ENCODE assay signal across 1 cellular context in the genomic region with DNA sequence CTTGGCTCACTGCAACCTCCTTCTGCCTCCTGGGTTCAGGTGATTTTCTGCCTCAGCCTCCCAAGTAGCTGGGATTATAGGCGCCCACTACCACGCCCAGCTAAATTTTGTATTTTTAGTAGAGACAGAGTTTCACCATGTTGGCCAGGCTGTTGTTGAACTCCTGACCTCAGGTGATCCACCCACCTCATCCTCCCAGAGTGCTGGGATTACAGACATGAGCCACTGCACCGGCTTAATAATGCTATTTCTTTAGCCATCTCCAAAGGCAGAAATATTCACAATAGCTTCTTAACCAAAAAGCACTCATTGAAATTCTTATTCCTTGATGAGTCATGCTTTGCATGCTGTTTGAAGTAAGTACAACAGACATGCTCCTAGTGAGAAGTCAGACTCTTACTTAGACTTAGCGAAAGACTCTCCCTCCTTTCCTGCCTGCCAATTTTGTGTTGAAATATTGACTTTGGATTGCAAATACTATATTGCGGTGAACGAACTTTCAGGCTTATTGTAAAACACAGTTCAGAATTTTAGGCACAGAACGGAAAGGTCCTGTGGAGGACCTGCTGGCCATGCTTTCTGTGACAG.
TF ChIP-seq lines count a peak whose summit lies in the region.

No MANE protein-coding gene starts in this region.

TF ChIP-seq in HepG2, 621 proteins besides CTCF, POLR2A, EP300 and RAD21 (continued from another document and continues in another):
- TF ChIP-seq MBNL3 (CRISPR knock-in tag; conservative IDR thresholded peaks at IDR 0.05) = no peak
- 0 out of 2 replicates have a peak, but pooled peaks have one; percentile 46 for TF ChIP-seq TGIF2 (CRISPR knock-in tag; IDR thresholded peaks at IDR 0.05)
- no peak for TF ChIP-seq PCBP2 (optimal IDR thresholded peaks at IDR 0.05; ENCODE audit: low read depth, low read length, poor library complexity, severe bottlenecking)
- TF ChIP-seq HHEX (CRISPR knock-in tag; IDR thresholded peaks at IDR 0.05) = no peak
- no peak for TF ChIP-seq SUZ12 (IDR thresholded peaks at IDR 0.05; ENCODE audit: low read depth, low read length)
- TF ChIP-seq ATRX (CRISPR knock-in tag; IDR thresholded peaks at IDR 0.05; ENCODE audit: borderline replicate concordance) = no peak
- TF ChIP-seq, protein P1, sequence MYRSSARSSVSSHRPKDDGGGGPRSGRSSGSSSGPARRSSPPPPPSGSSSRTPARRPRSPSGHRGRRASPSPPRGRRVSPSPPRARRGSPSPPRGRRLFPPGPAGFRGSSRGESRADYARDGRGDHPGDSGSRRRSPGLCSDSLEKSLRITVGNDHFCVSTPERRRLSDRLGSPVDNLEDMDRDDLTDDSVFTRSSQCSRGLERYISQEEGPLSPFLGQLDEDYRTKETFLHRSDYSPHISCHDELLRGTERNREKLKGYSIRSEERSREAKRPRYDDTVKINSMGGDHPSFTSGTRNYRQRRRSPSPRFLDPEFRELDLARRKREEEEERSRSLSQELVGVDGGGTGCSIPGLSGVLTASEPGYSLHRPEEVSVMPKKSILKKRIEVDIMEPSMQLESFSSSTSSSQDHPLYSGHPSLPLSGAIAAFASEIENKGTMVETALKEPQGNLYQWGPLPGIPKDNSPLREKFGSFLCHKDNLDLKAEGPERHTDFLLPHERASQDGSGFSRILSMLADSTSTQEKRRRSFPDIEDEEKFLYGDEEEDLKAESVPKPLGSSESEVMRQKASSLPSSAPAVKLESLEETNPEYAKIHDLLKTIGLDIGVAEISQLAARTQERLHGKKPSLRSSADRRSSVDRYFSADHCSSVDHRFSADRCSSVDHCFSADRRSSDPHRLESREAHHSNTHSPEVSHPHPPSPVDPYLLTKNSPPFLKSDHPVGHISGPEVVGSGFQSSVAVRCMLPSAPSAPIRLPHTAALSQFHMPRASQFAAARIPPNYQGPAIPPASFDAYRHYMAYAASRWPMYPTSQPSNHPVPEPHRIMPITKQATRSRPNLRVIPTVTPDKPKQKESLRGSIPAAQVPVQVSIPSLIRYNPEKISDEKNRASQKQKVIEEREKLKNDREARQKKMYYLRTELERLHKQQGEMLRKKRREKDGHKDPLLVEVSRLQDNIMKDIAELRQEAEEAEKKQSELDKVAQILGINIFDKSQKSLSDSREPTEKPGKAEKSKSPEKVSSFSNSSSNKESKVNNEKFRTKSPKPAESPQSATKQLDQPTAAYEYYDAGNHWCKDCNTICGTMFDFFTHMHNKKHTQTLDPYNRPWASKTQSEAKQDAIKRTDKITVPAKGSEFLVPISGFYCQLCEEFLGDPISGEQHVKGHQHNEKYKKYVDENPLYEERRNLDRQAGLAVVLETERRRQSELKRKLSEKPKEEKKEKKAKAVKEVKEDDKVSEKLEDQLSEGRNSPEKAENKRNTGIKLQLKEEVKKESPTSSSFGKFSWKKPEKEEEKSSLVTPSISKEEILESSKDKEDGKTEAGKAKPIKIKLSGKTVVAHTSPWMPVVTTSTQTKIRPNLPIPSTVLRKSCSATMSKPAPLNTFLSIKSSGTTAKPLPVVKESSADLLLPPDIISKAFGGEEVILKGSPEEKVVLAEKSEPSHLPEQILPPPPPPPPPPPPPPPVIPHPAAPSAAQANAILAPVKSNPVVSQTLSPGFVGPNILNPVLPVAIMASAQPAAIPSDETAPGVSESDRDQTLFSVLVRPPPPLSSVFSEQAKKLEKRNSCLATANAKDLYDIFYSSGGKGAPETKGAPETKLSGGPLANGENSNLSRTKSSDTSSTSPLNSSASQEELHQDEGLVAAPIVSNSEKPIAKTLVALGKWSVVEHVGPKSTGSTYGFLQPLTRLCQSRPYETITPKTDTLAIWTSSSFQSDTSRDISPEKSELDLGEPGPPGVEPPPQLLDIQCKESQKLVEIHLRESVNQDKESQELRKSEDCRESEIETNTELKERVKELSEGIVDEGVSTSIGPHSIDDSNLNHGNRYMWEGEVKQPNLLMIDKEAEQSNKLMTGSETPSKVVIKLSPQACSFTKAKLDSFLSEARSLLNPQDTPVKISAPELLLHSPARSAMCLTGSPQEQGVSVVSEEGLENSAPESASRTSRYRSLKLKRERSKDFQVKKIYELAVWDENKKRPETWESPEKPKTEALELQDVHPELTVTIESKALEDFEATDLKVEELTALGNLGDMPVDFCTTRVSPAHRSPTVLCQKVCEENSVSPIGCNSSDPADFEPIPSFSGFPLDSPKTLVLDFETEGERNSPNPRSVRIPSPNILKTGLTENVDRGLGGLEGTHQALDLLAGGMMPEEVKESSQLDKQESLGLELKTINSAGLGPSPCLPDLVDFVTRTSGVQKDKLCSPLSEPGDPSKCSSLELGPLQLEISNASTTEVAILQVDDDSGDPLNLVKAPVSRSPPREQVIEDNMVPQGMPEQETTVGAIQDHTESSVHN (CRISPR knock-in tag; IDR thresholded peaks at IDR 0.05) = no peak
- TF ChIP-seq GZF1 (CRISPR knock-in tag; IDR thresholded peaks at IDR 0.05) = no peak
- TF ChIP-seq PAX8 (CRISPR knock-in tag; IDR thresholded peaks at IDR 0.05; ENCODE audit: borderline replicate concordance) = no peak
- TF ChIP-seq SRY (CRISPR knock-in tag; IDR thresholded peaks at IDR 0.05) = no peak
- TF ChIP-seq ZSCAN22 (CRISPR knock-in tag; IDR thresholded peaks at IDR 0.05) = no peak
- no peak for TF ChIP-seq E2F5 (CRISPR knock-in tag; conservative IDR thresholded peaks at IDR 0.05)
- TF ChIP-seq RELA (CRISPR knock-in tag; IDR thresholded peaks at IDR 0.05) = no peak
- no peak for TF ChIP-seq ZNF335 (CRISPR knock-in tag; IDR thresholded peaks at IDR 0.05)
- TF ChIP-seq HNRNPUL1 (IDR thresholded peaks at IDR 0.05; ENCODE audit: low read depth, low read length) = no peak
- no peak for TF ChIP-seq ZBTB7B (CRISPR knock-in tag; IDR thresholded peaks at IDR 0.05)
- TF ChIP-seq TEAD3 (CRISPR knock-in tag; optimal IDR thresholded peaks at IDR 0.05; ENCODE audit: borderline replicate concordance) = no peak
- TF ChIP-seq NFE2 (CRISPR knock-in tag; IDR thresholded peaks at IDR 0.05) = no peak
- no peak for TF ChIP-seq ZNF34 (CRISPR knock-in tag; IDR thresholded peaks at IDR 0.05; ENCODE audit: borderline replicate concordance)
- no peak for TF ChIP-seq ZNF10 (CRISPR knock-in tag; IDR thresholded peaks at IDR 0.05; ENCODE audit: borderline replicate concordance, low read depth)
- TF ChIP-seq, protein P2, sequence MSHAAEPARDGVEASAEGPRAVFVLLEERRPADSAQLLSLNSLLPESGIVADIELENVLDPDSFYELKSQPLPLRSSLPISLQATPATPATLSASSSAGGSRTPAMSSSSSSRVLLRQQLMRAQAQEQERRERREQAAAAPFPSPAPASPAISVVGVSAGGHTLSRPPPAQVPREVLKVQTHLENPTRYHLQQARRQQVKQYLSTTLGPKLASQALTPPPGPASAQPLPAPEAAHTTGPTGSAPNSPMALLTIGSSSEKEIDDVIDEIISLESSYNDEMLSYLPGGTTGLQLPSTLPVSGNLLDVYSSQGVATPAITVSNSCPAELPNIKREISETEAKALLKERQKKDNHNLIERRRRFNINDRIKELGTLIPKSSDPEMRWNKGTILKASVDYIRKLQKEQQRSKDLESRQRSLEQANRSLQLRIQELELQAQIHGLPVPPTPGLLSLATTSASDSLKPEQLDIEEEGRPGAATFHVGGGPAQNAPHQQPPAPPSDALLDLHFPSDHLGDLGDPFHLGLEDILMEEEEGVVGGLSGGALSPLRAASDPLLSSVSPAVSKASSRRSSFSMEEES (CRISPR knock-in tag; IDR thresholded peaks at IDR 0.05) = no peak
- TF ChIP-seq ZNF562 (CRISPR knock-in tag; IDR thresholded peaks at IDR 0.05; ENCODE audit: borderline replicate concordance) = no peak
- no peak for TF ChIP-seq ZSCAN31 (CRISPR knock-in tag; IDR thresholded peaks at IDR 0.05; ENCODE audit: low read depth)
- TF ChIP-seq ZNF747 (CRISPR knock-in tag; IDR thresholded peaks at IDR 0.05; ENCODE audit: borderline replicate concordance) = no peak
- TF ChIP-seq DRAP1 (CRISPR knock-in tag; IDR thresholded peaks at IDR 0.05) = no peak
- TF ChIP-seq CEBPB (IDR thresholded peaks at IDR 0.05; ENCODE audit: borderline replicate concordance, low read depth, low read length) = peak; percentile 96
- TF ChIP-seq, protein P3, sequence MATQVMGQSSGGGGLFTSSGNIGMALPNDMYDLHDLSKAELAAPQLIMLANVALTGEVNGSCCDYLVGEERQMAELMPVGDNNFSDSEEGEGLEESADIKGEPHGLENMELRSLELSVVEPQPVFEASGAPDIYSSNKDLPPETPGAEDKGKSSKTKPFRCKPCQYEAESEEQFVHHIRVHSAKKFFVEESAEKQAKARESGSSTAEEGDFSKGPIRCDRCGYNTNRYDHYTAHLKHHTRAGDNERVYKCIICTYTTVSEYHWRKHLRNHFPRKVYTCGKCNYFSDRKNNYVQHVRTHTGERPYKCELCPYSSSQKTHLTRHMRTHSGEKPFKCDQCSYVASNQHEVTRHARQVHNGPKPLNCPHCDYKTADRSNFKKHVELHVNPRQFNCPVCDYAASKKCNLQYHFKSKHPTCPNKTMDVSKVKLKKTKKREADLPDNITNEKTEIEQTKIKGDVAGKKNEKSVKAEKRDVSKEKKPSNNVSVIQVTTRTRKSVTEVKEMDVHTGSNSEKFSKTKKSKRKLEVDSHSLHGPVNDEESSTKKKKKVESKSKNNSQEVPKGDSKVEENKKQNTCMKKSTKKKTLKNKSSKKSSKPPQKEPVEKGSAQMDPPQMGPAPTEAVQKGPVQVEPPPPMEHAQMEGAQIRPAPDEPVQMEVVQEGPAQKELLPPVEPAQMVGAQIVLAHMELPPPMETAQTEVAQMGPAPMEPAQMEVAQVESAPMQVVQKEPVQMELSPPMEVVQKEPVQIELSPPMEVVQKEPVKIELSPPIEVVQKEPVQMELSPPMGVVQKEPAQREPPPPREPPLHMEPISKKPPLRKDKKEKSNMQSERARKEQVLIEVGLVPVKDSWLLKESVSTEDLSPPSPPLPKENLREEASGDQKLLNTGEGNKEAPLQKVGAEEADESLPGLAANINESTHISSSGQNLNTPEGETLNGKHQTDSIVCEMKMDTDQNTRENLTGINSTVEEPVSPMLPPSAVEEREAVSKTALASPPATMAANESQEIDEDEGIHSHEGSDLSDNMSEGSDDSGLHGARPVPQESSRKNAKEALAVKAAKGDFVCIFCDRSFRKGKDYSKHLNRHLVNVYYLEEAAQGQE (IDR thresholded peaks at IDR 0.05; ENCODE audit: borderline replicate concordance in 1 of 2, low read depth in 1 of 2, low read length in 2 of 2) = 0 out of 4 replicates have a peak, but pooled peaks of 1 of the 2 experiments have one; percentile 15
- no peak for TF ChIP-seq ZBTB2 (CRISPR knock-in tag; IDR thresholded peaks at IDR 0.05; ENCODE audit: low read depth)
- TF ChIP-seq ZBTB3 (CRISPR knock-in tag; IDR thresholded peaks at IDR 0.05; ENCODE audit: borderline replicate concordance, low read depth) = no peak
- TF ChIP-seq ZNF781 (CRISPR knock-in tag; IDR thresholded peaks at IDR 0.05; ENCODE audit: borderline replicate concordance, not compliant biosample characterization) = no peak
- TF ChIP-seq ZFP36L1 (CRISPR knock-in tag; IDR thresholded peaks at IDR 0.05) = no peak
- TF ChIP-seq, protein P4, sequence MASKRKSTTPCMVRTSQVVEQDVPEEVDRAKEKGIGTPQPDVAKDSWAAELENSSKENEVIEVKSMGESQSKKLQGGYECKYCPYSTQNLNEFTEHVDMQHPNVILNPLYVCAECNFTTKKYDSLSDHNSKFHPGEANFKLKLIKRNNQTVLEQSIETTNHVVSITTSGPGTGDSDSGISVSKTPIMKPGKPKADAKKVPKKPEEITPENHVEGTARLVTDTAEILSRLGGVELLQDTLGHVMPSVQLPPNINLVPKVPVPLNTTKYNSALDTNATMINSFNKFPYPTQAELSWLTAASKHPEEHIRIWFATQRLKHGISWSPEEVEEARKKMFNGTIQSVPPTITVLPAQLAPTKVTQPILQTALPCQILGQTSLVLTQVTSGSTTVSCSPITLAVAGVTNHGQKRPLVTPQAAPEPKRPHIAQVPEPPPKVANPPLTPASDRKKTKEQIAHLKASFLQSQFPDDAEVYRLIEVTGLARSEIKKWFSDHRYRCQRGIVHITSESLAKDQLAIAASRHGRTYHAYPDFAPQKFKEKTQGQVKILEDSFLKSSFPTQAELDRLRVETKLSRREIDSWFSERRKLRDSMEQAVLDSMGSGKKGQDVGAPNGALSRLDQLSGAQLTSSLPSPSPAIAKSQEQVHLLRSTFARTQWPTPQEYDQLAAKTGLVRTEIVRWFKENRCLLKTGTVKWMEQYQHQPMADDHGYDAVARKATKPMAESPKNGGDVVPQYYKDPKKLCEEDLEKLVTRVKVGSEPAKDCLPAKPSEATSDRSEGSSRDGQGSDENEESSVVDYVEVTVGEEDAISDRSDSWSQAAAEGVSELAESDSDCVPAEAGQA (IDR thresholded peaks at IDR 0.05; ENCODE audit: low read depth) = no peak
- TF ChIP-seq, protein P4 (CRISPR knock-in tag; IDR thresholded peaks at IDR 0.05; ENCODE audit: borderline replicate concordance) = no peak
- no peak for TF ChIP-seq ZEB1 (IDR thresholded peaks at IDR 0.05; ENCODE audit: insufficient replicate concordance, low read depth)
